In genomic region chr14:69449216-69449615, GRCh38 we compare ENCODE assay signal across 36 cellular contexts. TPM values are rescaled to one million over a fixed set of nuclear protein-coding genes. Genes with fewer than 3 reads are reported as not detected.
"Had no signal": no experiment of that assay in that cellular context is flagged by ENCODE, and none has a peak within 500 bp of the region (broad histone marks: within the 10 kb centered on the region; RNA-seq: fewer than 3 reads in every experiment).

No MANE protein-coding gene starts in this region.

- H3K4me1 ChIP-seq: body of pancreas, breast epithelium had no signal

- H3K4me3 ChIP-seq: body of pancreas, breast epithelium had no signal

- DNase-seq: activated B cell treated with CpG ODN at 0.5 μM for 24 hours; activated CD4-positive, alpha-beta memory T cell treated with anti-CD3 and anti-CD28 coated beads for 36 hours; activated CD4-positive, alpha-beta T cell treated with anti-CD3 and anti-CD28 coated beads for 4 hours; activated CD4-positive, alpha-beta T cell treated with anti-CD3 and anti-CD28 coated beads, Interleukin-2, amount 10 ng/mL, durations not matched to agents 24 days and 14 days; activated CD4-positive, alpha-beta T cell treated with anti-CD3 and anti-CD28 coated beads, Interleukin-2, amount 50 U/mL, for 1 hour; activated CD4-positive, alpha-beta T cell treated with anti-CD3 and anti-CD28 coated beads, Interleukin-2, amount 50 U/mL, for 4 hours; activated CD4-positive, CD25-positive, alpha-beta regulatory T cell treated with anti-CD3 and anti-CD28 coated beads, Interleukin-2, amount 50 U/mL, for 72 hours; activated CD8-positive, alpha-beta memory T cell treated with anti-CD3 and anti-CD28 coated beads, Interleukin-2, amount 50 U/mL, for 4 hours; activated CD8-positive, alpha-beta T cell treated with anti-CD3 and anti-CD28 coated beads for 36 hours; activated effector memory CD4-positive, alpha-beta T cell treated with anti-CD3 and anti-CD28 coated beads, Interleukin-2, amount 50 U/mL, for 16 hours; activated naive CD4-positive, alpha-beta T cell treated with anti-CD3 and anti-CD28 coated beads, Interleukin-2, amount 10 ng/mL, durations not matched to agents 7 days and 5 days; activated naive CD4-positive, alpha-beta T cell treated with Interleukin-2 at 50 U/mL for 16 hours; activated naive CD8-positive, alpha-beta T cell treated with anti-CD3 and anti-CD28 coated beads, Interleukin-2, amount 10 ng/mL, durations not matched to agents 7 days and 5 days; activated naive CD8-positive, alpha-beta T cell treated with anti-CD3 and anti-CD28 coated beads, Interleukin-2, amount 50 U/mL, for 24 hours; activated T-cell treated with anti-CD3 and anti-CD28 coated beads for 4 hours; activated T-cell treated with anti-CD3 and anti-CD28 coated beads, Interleukin-2, amount 50 U/mL, for 1 hour; activated T-cell treated with anti-CD3 and anti-CD28 coated beads, Interleukin-2, amount 50 U/mL, for 4 hours; activated T-cell treated with anti-CD3 and anti-CD28 coated beads, Interleukin-2, amount 50 U/mL, for 72 hours; amniotic stem cell; aorta; body of pancreas; brain microvascular endothelial cell; central memory CD4-positive, alpha-beta T cell; T-helper 1 cell; T-helper 2 cell; T-helper 9 cell had no signal

- ATAC-seq: activated CD8-positive, alpha-beta T cell treated with anti-CD3 and anti-CD28 coated beads for 36 hours; activated naive CD8-positive, alpha-beta T cell treated with anti-CD3 and anti-CD28 coated beads, Interleukin-2, amount 50 U/mL, for 24 hours; activated T-cell treated with anti-CD3 and anti-CD28 coated beads, Interleukin-2, amount 50 U/mL, for 4 hours; activated T-cell treated with anti-CD3 and anti-CD28 coated beads, Interleukin-2, amount 50 U/mL, for 72 hours; activated T-helper 17 cell treated with anti-CD3 and anti-CD28 coated beads, Interleukin-2, amount 50 U/mL, for 72 hours; body of pancreas had no signal

- H3K9me3 ChIP-seq: body of pancreas, breast epithelium had no signal

- H3K36me3 ChIP-seq: brain microvascular endothelial cell, breast epithelium had no signal

- H3K27me3 Mint-ChIP-seq: activated B cell treated with CpG ODN at 0.5 μM for 24 hours; activated CD4-positive, alpha-beta memory T cell treated with anti-CD3 and anti-CD28 coated beads for 36 hours; activated CD4-positive, alpha-beta T cell treated with anti-CD3 and anti-CD28 coated beads, Interleukin-2, amount 10 ng/mL, durations not matched to agents 24 days and 14 days; activated CD8-positive, alpha-beta T cell treated with anti-CD3 and anti-CD28 coated beads for 36 hours; activated naive CD4-positive, alpha-beta T cell treated with anti-CD3 and anti-CD28 coated beads, Interleukin-2, amount 10 ng/mL, durations not matched to agents 7 days and 5 days; activated naive CD4-positive, alpha-beta T cell treated with anti-CD3 and anti-CD28 coated beads, Interleukin-2, amount 50 U/mL, for 24 hours; activated naive CD8-positive, alpha-beta T cell; activated naive CD8-positive, alpha-beta T cell treated with anti-CD3 and anti-CD28 coated beads, Interleukin-2, amount 10 ng/mL, durations not matched to agents 7 days and 5 days; activated naive CD8-positive, alpha-beta T cell treated with anti-CD3 and anti-CD28 coated beads, Interleukin-2, amount 50 U/mL, for 24 hours; activated T-helper 17 cell treated with anti-CD3 and anti-CD28 coated beads, Interleukin-2, amount 50 U/mL, for 72 hours had no signal

- H3K27ac ChIP-seq: body of pancreas, brain microvascular endothelial cell, breast epithelium, VCaP had no signal

- H3K27ac Mint-ChIP-seq: activated B cell treated with CpG ODN at 0.5 μM for 24 hours; activated CD4-positive, alpha-beta memory T cell treated with anti-CD3 and anti-CD28 coated beads for 36 hours; activated CD4-positive, alpha-beta T cell treated with anti-CD3 and anti-CD28 coated beads, Interleukin-2, amount 10 ng/mL, durations not matched to agents 24 days and 14 days; activated naive CD4-positive, alpha-beta T cell treated with anti-CD3 and anti-CD28 coated beads, Interleukin-2, amount 10 ng/mL, durations not matched to agents 7 days and 5 days; activated naive CD8-positive, alpha-beta T cell; activated naive CD8-positive, alpha-beta T cell treated with anti-CD3 and anti-CD28 coated beads, Interleukin-2, amount 10 ng/mL, durations not matched to agents 7 days and 5 days; activated naive CD8-positive, alpha-beta T cell treated with anti-CD3 and anti-CD28 coated beads, Interleukin-2, amount 50 U/mL, for 24 hours; activated T-helper 1 cell treated with anti-CD3 and anti-CD28 coated beads, Interleukin-12 subunit alpha, Interleukin-12 subunit beta, Interleukin-2, Interleukin-4 antibody, amounts not matched to agents 30 ng/mL and 10 ng/mL and 1 ng/mL, durations not matched to agents 14 hours and 24 hours and 36 hours; activated T-helper 17 cell treated with anti-CD3 and anti-CD28 coated beads, Interleukin-2, amount 50 U/mL, for 72 hours; T-helper 1 cell treated with Interleukin-12 subunit alpha and Interleukin-12 subunit beta and Interleukin-4 antibody, amounts not matched to agents 30 μg/mL and 1 μg/mL, for 36 hours; T-helper 2 cell treated with Interferon-gamma antibody and Interleukin-4, amounts not matched to agents 5 μg/mL and 100 μg/mL, for 36 hours had no signal

- H3K4me3 Mint-ChIP-seq: activated B cell treated with CpG ODN at 0.5 μM for 24 hours; activated CD4-positive, alpha-beta memory T cell treated with anti-CD3 and anti-CD28 coated beads for 36 hours; activated CD4-positive, alpha-beta T cell treated with anti-CD3 and anti-CD28 coated beads, Interleukin-2, amount 10 ng/mL, durations not matched to agents 24 days and 14 days; activated CD8-positive, alpha-beta T cell treated with anti-CD3 and anti-CD28 coated beads for 36 hours; activated naive CD4-positive, alpha-beta T cell treated with anti-CD3 and anti-CD28 coated beads, Interleukin-2, amount 10 ng/mL, durations not matched to agents 7 days and 5 days; activated naive CD4-positive, alpha-beta T cell treated with anti-CD3 and anti-CD28 coated beads, Interleukin-2, amount 50 U/mL, for 24 hours; activated naive CD8-positive, alpha-beta T cell; activated naive CD8-positive, alpha-beta T cell treated with anti-CD3 and anti-CD28 coated beads, Interleukin-2, amount 10 ng/mL, durations not matched to agents 7 days and 5 days; activated naive CD8-positive, alpha-beta T cell treated with anti-CD3 and anti-CD28 coated beads, Interleukin-2, amount 50 U/mL, for 24 hours; activated T-cell treated with anti-CD3 and anti-CD28 coated beads, Interleukin-2, amount 50 U/mL, for 4 hours; activated T-cell treated with anti-CD3 and anti-CD28 coated beads, Interleukin-2, amount 50 U/mL, for 72 hours; activated T-helper 1 cell treated with anti-CD3 and anti-CD28 coated beads, Interleukin-12 subunit alpha, Interleukin-12 subunit beta, Interleukin-2, Interleukin-4 antibody, amounts not matched to agents 30 ng/mL and 10 ng/mL and 1 ng/mL, durations not matched to agents 14 hours and 24 hours and 36 hours; activated T-helper 17 cell treated with anti-CD3 and anti-CD28 coated beads, Interleukin-2, amount 50 U/mL, for 72 hours; T-helper 1 cell treated with Interleukin-12 subunit alpha and Interleukin-12 subunit beta and Interleukin-4 antibody, amounts not matched to agents 30 μg/mL and 1 μg/mL, for 36 hours; T-helper 2 cell treated with Interferon-gamma antibody and Interleukin-4, amounts not matched to agents 5 μg/mL and 100 μg/mL, for 36 hours had no signal

- H3K27me3 ChIP-seq: body of pancreas, brain microvascular endothelial cell, breast epithelium had no signal

- H3K9me3 Mint-ChIP-seq: activated B cell treated with CpG ODN at 0.5 μM for 24 hours; activated CD4-positive, alpha-beta memory T cell treated with anti-CD3 and anti-CD28 coated beads for 36 hours; activated CD4-positive, alpha-beta T cell treated with anti-CD3 and anti-CD28 coated beads, Interleukin-2, amount 10 ng/mL, durations not matched to agents 24 days and 14 days; activated CD8-positive, alpha-beta T cell treated with anti-CD3 and anti-CD28 coated beads for 36 hours; activated naive CD4-positive, alpha-beta T cell treated with anti-CD3 and anti-CD28 coated beads, Interleukin-2, amount 10 ng/mL, durations not matched to agents 7 days and 5 days; activated naive CD4-positive, alpha-beta T cell treated with anti-CD3 and anti-CD28 coated beads, Interleukin-2, amount 50 U/mL, for 24 hours; activated naive CD8-positive, alpha-beta T cell treated with anti-CD3 and anti-CD28 coated beads, Interleukin-2, amount 10 ng/mL, durations not matched to agents 7 days and 5 days; activated naive CD8-positive, alpha-beta T cell treated with anti-CD3 and anti-CD28 coated beads, Interleukin-2, amount 50 U/mL, for 24 hours; activated T-cell treated with anti-CD3 and anti-CD28 coated beads, Interleukin-2, amount 50 U/mL, for 4 hours; activated T-cell treated with anti-CD3 and anti-CD28 coated beads, Interleukin-2, amount 50 U/mL, for 72 hours; activated T-helper 1 cell treated with anti-CD3 and anti-CD28 coated beads, Interleukin-12 subunit alpha, Interleukin-12 subunit beta, Interleukin-2, Interleukin-4 antibody, amounts not matched to agents 30 ng/mL and 10 ng/mL and 1 ng/mL, durations not matched to agents 14 hours and 24 hours and 36 hours; activated T-helper 17 cell treated with anti-CD3 and anti-CD28 coated beads, Interleukin-2, amount 50 U/mL, for 72 hours; T-helper 1 cell treated with Interleukin-12 subunit alpha and Interleukin-12 subunit beta and Interleukin-4 antibody, amounts not matched to agents 30 μg/mL and 1 μg/mL, for 36 hours; T-helper 2 cell treated with Interferon-gamma antibody and Interleukin-4, amounts not matched to agents 5 μg/mL and 100 μg/mL, for 36 hours had no signal

- H3K4me1 Mint-ChIP-seq: activated B cell treated with CpG ODN at 0.5 μM for 24 hours; activated CD4-positive, alpha-beta T cell treated with anti-CD3 and anti-CD28 coated beads, Interleukin-2, amount 10 ng/mL, durations not matched to agents 24 days and 14 days; activated naive CD4-positive, alpha-beta T cell treated with anti-CD3 and anti-CD28 coated beads, Interleukin-2, amount 10 ng/mL, durations not matched to agents 7 days and 5 days; activated naive CD4-positive, alpha-beta T cell treated with anti-CD3 and anti-CD28 coated beads, Interleukin-2, amount 50 U/mL, for 24 hours; activated naive CD8-positive, alpha-beta T cell treated with anti-CD3 and anti-CD28 coated beads, Interleukin-2, amount 50 U/mL, for 24 hours; activated T-helper 17 cell treated with anti-CD3 and anti-CD28 coated beads, Interleukin-2, amount 50 U/mL, for 72 hours had no signal

- FAIRE-seq: astrocyte, TTC549 had no signal

RNA-seq across cellular contexts. Expression of gene PLEKHD1, which starts 35.3 kb away (rescaled TPM):
- total RNA-seq: activated T-helper 1 cell treated with anti-CD3 and anti-CD28 coated beads, Interleukin-12 subunit alpha, Interleukin-12 subunit beta, Interleukin-2, Interleukin-4 antibody, amounts not matched to agents 30 ng/mL and 10 ng/mL and 1 ng/mL, durations not matched to agents 14 hours and 24 hours and 36 hours had no signal
